ENCODE assay signal across 35 cellular contexts in the genomic region with DNA sequence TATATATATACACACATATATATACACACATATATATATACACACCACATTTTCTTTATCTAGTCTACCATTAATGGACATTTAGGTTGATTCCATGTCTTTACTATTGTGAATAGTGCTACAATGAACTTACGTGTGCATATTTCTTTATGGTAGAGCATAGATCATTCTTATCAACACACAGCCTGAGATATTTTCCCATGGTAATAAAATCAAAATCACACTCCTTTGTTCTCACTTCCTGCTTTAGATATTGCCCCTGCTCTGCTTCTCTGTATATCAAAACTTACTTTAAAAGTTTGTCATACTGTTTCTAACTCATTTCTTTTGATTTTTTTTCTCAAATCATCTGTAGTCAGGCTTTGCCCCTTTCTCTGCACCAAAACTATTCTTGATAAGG.
"Had no signal": no experiment of that assay in that cellular context is flagged by ENCODE, and none has a peak within 500 bp of the region (broad histone marks: within the 10 kb centered on the region; RNA-seq: fewer than 3 reads in every experiment).

No MANE protein-coding gene starts in this region.

- H3K36me3 ChIP-seq: MG63 had no signal

- H3K4me3 ChIP-seq: MG63 had no signal

- H3K27ac ChIP-seq: KMS-11 had no signal

- H3K9me3 ChIP-seq: MG63 had no signal

- H3K27me3 ChIP-seq: MG63 had no signal

- DNase-seq: Karpas-422, Kasumi-1, MG63, MM.1S, MV-4-11, NCI-H1092, NCI-H1092 treated with DMSO at 0.1 percent for 48 hours, NCI-H1105, NCI-H1105 treated with DMSO at 0.1 percent for 48 hours, NCI-H1417, NCI-H1417 treated with DMSO at 0.1 percent for 48 hours, NCI-H1436, NCI-H1436 treated with DMSO at 0.1 percent for 48 hours, NCI-H146, NCI-H1694, NCI-H1694 treated with DMSO at 0.1 percent for 48 hours, NCI-H187, NCI-H187 treated with DMSO at 0.1 percent for 48 hours, NCI-H1930, NCI-H2029, NCI-H2029 treated with DMSO at 0.1 percent for 48 hours, NCI-H2081, NCI-H2081 treated with DMSO at 0.1 percent for 48 hours, NCI-H2107, NCI-H2171, NCI-H2171 treated with DMSO at 0.1 percent for 48 hours, NCI-H2227 treated with DMSO at 0.1 percent for 48 hours, NCI-H226, NCI-H345, NCI-H446, NCI-H446 treated with DMSO at 0.1 percent for 48 hours, NCI-H510A, NCI-H510A treated with DMSO at 0.1 percent for 48 hours, NCI-H524 had no signal
